20 cellular contexts compared by ENCODE assay signal in genomic region chr2:196963961-196964360, GRCh38.
"Had no signal": no experiment of that assay in that cellular context is flagged by ENCODE, and none has a peak within 500 bp of the region (broad histone marks: within the 10 kb centered on the region; RNA-seq: fewer than 3 reads in every experiment).

No MANE protein-coding gene starts in this region.

- DNase-seq: activated B cell treated with CpG ODN at 0.5 μM for 24 hours; activated CD4-positive, alpha-beta memory T cell treated with anti-CD3 and anti-CD28 coated beads, Interleukin-2, amount 10 ng/mL, durations not matched to agents 7 days and 5 days; activated CD4-positive, alpha-beta T cell treated with anti-CD3 and anti-CD28 coated beads for 48 hours; activated effector memory CD4-positive, alpha-beta T cell treated with Interleukin-2 at 50 U/mL for 16 hours; activated T-cell treated with anti-CD3 and anti-CD28 coated beads, Interleukin-2, amount 50 U/mL, for 24 hours; caudate nucleus; dorsolateral prefrontal cortex; foreskin melanocyte; head of caudate nucleus; left ventricle myocardium inferior; naive B cell; ovary; right lobe of liver; stimulated activated CD4-positive, alpha-beta T cell treated with anti-CD3 and anti-CD28 coated beads, Interleukin-4, amount 100 ng/mL, for 1 hour; stimulated activated naive CD8-positive, alpha-beta T cell treated with anti-CD3 and anti-CD28 coated beads, Interleukin-15, amount 100 ng/mL, for 72 hours; trophoblast cell had no signal

- H3K27ac Mint-ChIP-seq: activated B cell treated with CpG ODN at 0.5 μM for 24 hours; activated CD4-positive, alpha-beta memory T cell treated with anti-CD3 and anti-CD28 coated beads, Interleukin-2, amount 10 ng/mL, durations not matched to agents 7 days and 5 days; activated naive CD8-positive, alpha-beta T cell; activated T-cell treated with anti-CD3 and anti-CD28 coated beads, Interleukin-2, amount 50 U/mL, for 24 hours; memory B cell; naive B cell; stimulated activated naive CD8-positive, alpha-beta T cell treated with anti-CD3 and anti-CD28 coated beads, Interleukin-15, amount 100 ng/mL, for 72 hours had no signal

- H3K36me3 ChIP-seq: left ventricle myocardium inferior, ovary, right lobe of liver had no signal

- H3K27me3 ChIP-seq: dorsolateral prefrontal cortex, ovary, right lobe of liver had no signal

- ATAC-seq: right lobe of liver; stimulated activated naive CD8-positive, alpha-beta T cell treated with anti-CD3 and anti-CD28 coated beads, Interleukin-15, amount 100 ng/mL, for 72 hours had no signal

- FAIRE-seq: colon had no signal

- H3K27me3 Mint-ChIP-seq: activated B cell treated with CpG ODN at 0.5 μM for 24 hours; activated CD4-positive, alpha-beta memory T cell treated with anti-CD3 and anti-CD28 coated beads, Interleukin-2, amount 10 ng/mL, durations not matched to agents 7 days and 5 days; activated naive CD8-positive, alpha-beta T cell; activated T-cell treated with anti-CD3 and anti-CD28 coated beads, Interleukin-2, amount 50 U/mL, for 24 hours; memory B cell; naive B cell; stimulated activated naive CD8-positive, alpha-beta T cell treated with anti-CD3 and anti-CD28 coated beads, Interleukin-15, amount 100 ng/mL, for 72 hours had no signal

- H3K9me3 ChIP-seq: left ventricle myocardium inferior, ovary, right lobe of liver had no signal

- H3K4me3 ChIP-seq: dorsolateral prefrontal cortex, left ventricle myocardium inferior, ovary, right lobe of liver, smooth muscle cell had no signal

- H3K4me1 Mint-ChIP-seq: activated B cell treated with CpG ODN at 0.5 μM for 24 hours, memory B cell, naive B cell had no signal

- H3K4me3 Mint-ChIP-seq: activated B cell treated with CpG ODN at 0.5 μM for 24 hours; activated CD4-positive, alpha-beta memory T cell treated with anti-CD3 and anti-CD28 coated beads, Interleukin-2, amount 10 ng/mL, durations not matched to agents 7 days and 5 days; activated naive CD8-positive, alpha-beta T cell; activated T-cell treated with anti-CD3 and anti-CD28 coated beads, Interleukin-2, amount 50 U/mL, for 24 hours; memory B cell; naive B cell; stimulated activated naive CD8-positive, alpha-beta T cell treated with anti-CD3 and anti-CD28 coated beads, Interleukin-15, amount 100 ng/mL, for 72 hours had no signal

- H3K27ac ChIP-seq: dorsolateral prefrontal cortex, left ventricle myocardium inferior, ovary, right lobe of liver had no signal

- H3K4me2 ChIP-seq: smooth muscle cell had no signal
